ENCODE assay signal across 15 cellular contexts in genomic region chr3:122066331-122067213, GRCh38. TPM values are rescaled to one million over a fixed set of nuclear protein-coding genes. Genes with fewer than 3 reads are reported as not detected.
DNase-seq lines count a peak whose midpoint lies in the region; ATAC-seq and TF ChIP-seq lines count a peak whose summit lies in the region.
"Had no signal": no experiment of that assay in that cellular context is flagged by ENCODE, and none has a peak within 500 bp of the region (broad histone marks: within the 10 kb centered on the region; RNA-seq: fewer than 3 reads in every experiment).

No MANE protein-coding gene starts in this region.

- H3K9me3 ChIP-seq in OCI-LY7 (ENCODE audit: low read length) = no peaks in the 10 kb centered on the region; the same call in 1 of the 2 replicates
- no peaks in the 10 kb centered on the region for H3K9me3 ChIP-seq in CD4-positive, alpha-beta memory T cell (ENCODE audit: control insufficient read depth in 1 of 2, low read length in 2 of 2)

- TF ChIP-seq CTCF in natural killer cell (IDR thresholded peaks at IDR 0.05) (no peak), OCI-LY7 (conservative IDR thresholded peaks at IDR 0.05; ENCODE audit: low read length) (no peak)

- peak overlapping the region; percentile 76 for H3K4me3 Mint-ChIP-seq in natural killer cell treated with Interleukin-12 subunit alpha and Interleukin-12 subunit beta and Interleukin-15 and Interleukin-18, amount 100 ng/mL, for 72 hours
- H3K4me3 Mint-ChIP-seq in natural killer cell = no peak overlapping the region
- peak overlapping the region; percentile 5 to 9 for H3K4me3 Mint-ChIP-seq in stimulated activated naive B cell treated with anti-CD40 and anti-IgM and Interleukin-4, amounts not matched to agents 10 μg/mL and 1 μg/mL and 100 μg/mL, for 72 hours
- H3K4me3 Mint-ChIP-seq in CD4-positive, alpha-beta memory T cell = peak overlapping the region in 1 of 8 donors; percentile 6
- H3K4me3 Mint-ChIP-seq: activated T-cell treated with anti-CD3 and anti-CD28 coated beads, Interleukin-2, amount 50 U/mL, for 24 hours; CD4-positive, alpha-beta T cell had no signal

- peak overlapping the region; percentile 76 to 77 for H3K27ac Mint-ChIP-seq in natural killer cell treated with Interleukin-12 subunit alpha and Interleukin-12 subunit beta and Interleukin-15 and Interleukin-18, amount 100 ng/mL, for 72 hours
- no peak overlapping the region for H3K27ac Mint-ChIP-seq in natural killer cell
- peak overlapping the region; percentile 26 for H3K27ac Mint-ChIP-seq in stimulated activated naive B cell treated with anti-CD40 and anti-IgM and Interleukin-4, amounts not matched to agents 10 μg/mL and 1 μg/mL and 100 μg/mL, for 72 hours
- H3K27ac Mint-ChIP-seq in CD4-positive, alpha-beta memory T cell = no peak overlapping the region
- H3K27ac Mint-ChIP-seq: activated T-cell treated with anti-CD3 and anti-CD28 coated beads, Interleukin-2, amount 50 U/mL, for 24 hours; CD4-positive, alpha-beta T cell had no signal

- intact Hi-C loops in natural killer cell (cut with micrococcal nuclease) (no loop called here), OCI-LY7 (cut with micrococcal nuclease; ENCODE audit: unreplicated experiment) (no loop called here), posterior vena cava (cut with DNase I) (no loop called here)
- intact Hi-C loops in CD4-positive, alpha-beta memory T cell (cut with micrococcal nuclease) = no loop called here

- H3K36me3 Mint-ChIP-seq in natural killer cell treated with Interleukin-12 subunit alpha and Interleukin-12 subunit beta and Interleukin-15 and Interleukin-18, amount 100 ng/mL, for 72 hours = no peaks in the 10 kb centered on the region
- no peaks in the 10 kb centered on the region for H3K36me3 Mint-ChIP-seq in natural killer cell
- H3K36me3 Mint-ChIP-seq in stimulated activated naive B cell treated with anti-CD40 and anti-IgM and Interleukin-4, amounts not matched to agents 10 μg/mL and 1 μg/mL and 100 μg/mL, for 72 hours = peaks cover 8 to 14% of the 10 kb centered on the region in 2 donors
- no peaks in the 10 kb centered on the region for H3K36me3 Mint-ChIP-seq in CD4-positive, alpha-beta memory T cell

- peaks cover 0 to 2% of the 10 kb centered on the region in 2 donors for H3K27me3 Mint-ChIP-seq in natural killer cell treated with Interleukin-12 subunit alpha and Interleukin-12 subunit beta and Interleukin-15 and Interleukin-18, amount 100 ng/mL, for 72 hours
- no peaks in the 10 kb centered on the region for H3K27me3 Mint-ChIP-seq in natural killer cell (ENCODE audit: low read depth in 2 of 2)
- no peaks in the 10 kb centered on the region for H3K27me3 Mint-ChIP-seq in stimulated activated naive B cell treated with anti-CD40 and anti-IgM and Interleukin-4, amounts not matched to agents 10 μg/mL and 1 μg/mL and 100 μg/mL, for 72 hours
- H3K27me3 Mint-ChIP-seq in CD4-positive, alpha-beta memory T cell = peaks cover 1 to 7% of the 10 kb centered on the region in 2 donors
- H3K27me3 Mint-ChIP-seq: activated T-cell treated with anti-CD3 and anti-CD28 coated beads, Interleukin-2, amount 50 U/mL, for 24 hours; CD4-positive, alpha-beta T cell had no signal

- H2AFZ ChIP-seq in OCI-LY7 (ENCODE audit: low read length) = peak overlapping the region; percentile 36; the same call in 1 of the 2 replicates

- peaks cover 6 to 32% of the 10 kb centered on the region in 2 donors for H3K4me1 Mint-ChIP-seq in natural killer cell treated with Interleukin-12 subunit alpha and Interleukin-12 subunit beta and Interleukin-15 and Interleukin-18, amount 100 ng/mL, for 72 hours (ENCODE audit: low read depth in 2 of 2)
- peaks cover 0 to 5% of the 10 kb centered on the region in 2 donors for H3K4me1 Mint-ChIP-seq in natural killer cell
- H3K4me1 Mint-ChIP-seq in stimulated activated naive B cell treated with anti-CD40 and anti-IgM and Interleukin-4, amounts not matched to agents 10 μg/mL and 1 μg/mL and 100 μg/mL, for 72 hours = peaks cover 31 to 54% of the 10 kb centered on the region in 2 donors
- peaks cover 0 to 5% (median 2%) of the 10 kb centered on the region in 4 donors for H3K4me1 Mint-ChIP-seq in CD4-positive, alpha-beta memory T cell

- peaks cover 91% of the 10 kb centered on the region for H3K4me1 ChIP-seq in OCI-LY7 (ENCODE audit: insufficient read depth, low read length, poor library complexity, severe bottlenecking)
- H3K4me1 ChIP-seq in CD4-positive, alpha-beta memory T cell (ENCODE audit: insufficient read depth, low read length) = no peaks in the 10 kb centered on the region

- no peak for ATAC-seq in natural killer cell treated with Interleukin-12 subunit alpha and Interleukin-12 subunit beta and Interleukin-15 and Interleukin-18, amount 100 ng/mL, for 72 hours
- ATAC-seq in natural killer cell (no peak), HG02678 (IDR thresholded peaks at IDR 0.05; ENCODE audit: unreplicated experiment) (peak; percentile 11)
- peak; percentile 26 to 45 for ATAC-seq in stimulated activated naive B cell treated with anti-CD40 and anti-IgM and Interleukin-4, amounts not matched to agents 10 μg/mL and 1 μg/mL and 100 μg/mL, for 72 hours (replicated peaks)

- CTCF ChIA-PET in OCI-LY7 (lab: Charles Lee; ENCODE audit: unreplicated experiment) = interaction anchor here (0.6 to 1.3 kb wide), 4 partner anchors 11 to 74 kb away, joined by 4 to 9 read pairs (median 6); partner anchors contain the start of gene CD86
- CTCF ChIA-PET in CD4-positive, alpha-beta memory T cell (lab: Charles Lee; ENCODE audit: partially characterized antibody) = no interaction called here

- H3K27me3 ChIP-seq in CD4-positive, alpha-beta memory T cell (ENCODE audit: insufficient read depth, low read length) = no peaks in the 10 kb centered on the region

- peak overlapping the region; percentile 72 for H3K27ac ChIP-seq in OCI-LY7 (ENCODE audit: low read depth, low read length, poor library complexity, severe bottlenecking)
- no peak overlapping the region for H3K27ac ChIP-seq in CD4-positive, alpha-beta memory T cell (ENCODE audit: low read depth, low read length)

- no peak for DNase-seq in natural killer cell treated with Interleukin-12 subunit alpha and Interleukin-12 subunit beta and Interleukin-15 and Interleukin-18, amount 100 ng/mL, for 72 hours (ENCODE audit: low spot score)
- DNase-seq in natural killer cell (no peak), OCI-LY7 (ENCODE audit: low spot score) (peak; percentile 65), posterior vena cava (ENCODE audit: low spot score) (no peak)
- DNase-seq in stimulated activated naive B cell treated with anti-CD40 and anti-IgM and Interleukin-4, amounts not matched to agents 10 μg/mL and 1 μg/mL and 100 μg/mL, for 72 hours = no peak
- no peak for DNase-seq in CD4-positive, alpha-beta memory T cell
- no peak for DNase-seq in stimulated activated CD4-positive, alpha-beta T cell treated with anti-CD3 and anti-CD28 coated beads, Interleukin-4, amount 100 ng/mL, for 24 hours
- DNase-seq: activated T-cell treated with anti-CD3 and anti-CD28 coated beads, Interleukin-2, amount 50 U/mL, for 24 hours; CD4-positive, alpha-beta T cell; NCI-H2171; stimulated activated CD4-positive, alpha-beta T cell treated with anti-CD3 and anti-CD28 coated beads, Interleukin-2, amount 100 ng/mL, for 24 hours had no signal

- H3K4me3 ChIP-seq in OCI-LY7 (ENCODE audit: low read depth, low read length, poor library complexity, severe bottlenecking) = peak overlapping the region; percentile 57
- H3K4me3 ChIP-seq in CD4-positive, alpha-beta memory T cell (ENCODE audit: low read length in 2 of 2) = no peak overlapping the region

- POLR2A ChIA-PET in OCI-LY7 (lab: Charles Lee) = interaction anchor here (0.8 to 8.0 kb wide), 7 partner anchors 8 to 265 kb away, joined by 5 to 117 read pairs (median 15); partner anchors contain the start of gene CD86
- POLR2A ChIA-PET in CD4-positive, alpha-beta memory T cell (lab: Charles Lee; ENCODE audit: partially characterized antibody) = interaction anchor here (0.6 kb wide), 1 partner anchor 28 kb away, joined by 4 read pairs; no protein-coding TSS in a partner anchor

- peak overlapping the region; percentile 81 for H3K4me2 ChIP-seq in OCI-LY7 (ENCODE audit: low read length)

- H4K20me1 ChIP-seq in OCI-LY7 (ENCODE audit: insufficient read depth, low read length) = no peaks in the 10 kb centered on the region

- no TSS peak for BruUV-seq in OCI-LY7 (replicated peaks; lab: Mats Ljungman, UMichigan)

- peaks cover 89% of the 10 kb centered on the region; the same call in 1 of the 2 replicates for H3K79me2 ChIP-seq in OCI-LY7 (ENCODE audit: insufficient read depth, low read depth, low read length)

- no peaks in the 10 kb centered on the region for H3K9me3 Mint-ChIP-seq in natural killer cell treated with Interleukin-12 subunit alpha and Interleukin-12 subunit beta and Interleukin-15 and Interleukin-18, amount 100 ng/mL, for 72 hours
- H3K9me3 Mint-ChIP-seq in natural killer cell = no peaks in the 10 kb centered on the region
- no peaks in the 10 kb centered on the region for H3K9me3 Mint-ChIP-seq in stimulated activated naive B cell treated with anti-CD40 and anti-IgM and Interleukin-4, amounts not matched to agents 10 μg/mL and 1 μg/mL and 100 μg/mL, for 72 hours
- H3K9me3 Mint-ChIP-seq in CD4-positive, alpha-beta memory T cell = peaks cover 0 to 4% (median 0%) of the 10 kb centered on the region in 8 donors
- H3K9me3 Mint-ChIP-seq: activated T-cell treated with anti-CD3 and anti-CD28 coated beads, Interleukin-2, amount 50 U/mL, for 24 hours; CD4-positive, alpha-beta T cell had no signal

- H3K36me3 ChIP-seq in OCI-LY7 (ENCODE audit: insufficient read depth, low read length) = peaks cover 14% of the 10 kb centered on the region
- no peaks in the 10 kb centered on the region for H3K36me3 ChIP-seq in CD4-positive, alpha-beta memory T cell (ENCODE audit: insufficient read depth, low read length)

- H3K9me2 ChIP-seq in OCI-LY7 (ENCODE audit: insufficient read depth, low read length) = no peaks in the 10 kb centered on the region

RNA-seq across cellular contexts. Expression of gene CD86, which starts 11.4 kb away (rescaled TPM):
- 1 to 10 TPM; 3.2 to 4.5 TPM for total RNA-seq in natural killer cell treated with Interleukin-12 subunit alpha and Interleukin-12 subunit beta and Interleukin-15 and Interleukin-18, amount 100 ng/mL, for 72 hours
- total RNA-seq in natural killer cell (1 to 10 TPM; 2.1 to 6.9 (median 4.7) TPM), OCI-LY7 (2022) (18.9 and 22.2 TPM in 2 replicates), posterior vena cava (1 to 10 TPM; 5.0 to 9.7 TPM)
- total RNA-seq in OCI-LY7 (2014; rRNA removed; shearing (Covaris generic)) = 10.8 and 13.5 TPM in 2 replicates
- 1 to 10 TPM in 1 of 2 experiments, under 1 TPM in 1; 0.58 to 1.2 TPM for total RNA-seq in CD4-positive, alpha-beta memory T cell
- 1 to 10 TPM in 1 of 2 donors, under 1 TPM in 1; 0.31 to 1.8 TPM for polyA plus RNA-seq in CD4-positive, alpha-beta memory T cell
- total RNA-seq: kidney epithelial cell had no signal

RNA-seq across cellular contexts. Expression of gene ILDR1, which starts 44.5 kb away (rescaled TPM):
- under 1 TPM in 1 of 2 donors, not detected in 1; 0.59 TPM for total RNA-seq in natural killer cell treated with Interleukin-12 subunit alpha and Interleukin-12 subunit beta and Interleukin-15 and Interleukin-18, amount 100 ng/mL, for 72 hours
- total RNA-seq in natural killer cell = under 1 TPM in 1 of 3 donors, not detected in 2; 0.28 TPM
- 1.1 and 2.4 TPM in 2 replicates for total RNA-seq in OCI-LY7 (2014; rRNA removed; shearing (Covaris generic))
- 2.5 and 2.6 TPM in 2 replicates for total RNA-seq in OCI-LY7 (2022)
- under 1 TPM in 1 of 2 donors, not detected in 1; 0.10 TPM for total RNA-seq in posterior vena cava
- total RNA-seq in CD4-positive, alpha-beta memory T cell = not detected
- polyA plus RNA-seq in CD4-positive, alpha-beta memory T cell = not detected
- total RNA-seq: CD4-positive, alpha-beta T cell; omental fat pad; temporal lobe had no signal

Comparison
In these comparisons a context has a peak if more than half of its experiments do, and no peak if none do; other contexts are left out.
1. H3K27ac Mint-ChIP-seq: peak in natural killer cell treated with Interleukin-12 subunit alpha and Interleukin-12 subunit beta and Interleukin-15 and Interleukin-18, amount 100 ng/mL, for 72 hours (2 of 2) and stimulated activated naive B cell treated with anti-CD40 and anti-IgM and Interleukin-4, amounts not matched to agents 10 μg/mL and 1 μg/mL and 100 μg/mL, for 72 hours (single experiment); none in natural killer cell (0 of 2) and CD4-positive, alpha-beta memory T cell (0 of 7).
2. ATAC-seq: peak in HG02678 (single experiment) and stimulated activated naive B cell treated with anti-CD40 and anti-IgM and Interleukin-4, amounts not matched to agents 10 μg/mL and 1 μg/mL and 100 μg/mL, for 72 hours (2 of 2); none in natural killer cell treated with Interleukin-12 subunit alpha and Interleukin-12 subunit beta and Interleukin-15 and Interleukin-18, amount 100 ng/mL, for 72 hours (0 of 2) and natural killer cell (0 of 3).